ENCODE assay signal across 11 cellular contexts in the genomic region with DNA sequence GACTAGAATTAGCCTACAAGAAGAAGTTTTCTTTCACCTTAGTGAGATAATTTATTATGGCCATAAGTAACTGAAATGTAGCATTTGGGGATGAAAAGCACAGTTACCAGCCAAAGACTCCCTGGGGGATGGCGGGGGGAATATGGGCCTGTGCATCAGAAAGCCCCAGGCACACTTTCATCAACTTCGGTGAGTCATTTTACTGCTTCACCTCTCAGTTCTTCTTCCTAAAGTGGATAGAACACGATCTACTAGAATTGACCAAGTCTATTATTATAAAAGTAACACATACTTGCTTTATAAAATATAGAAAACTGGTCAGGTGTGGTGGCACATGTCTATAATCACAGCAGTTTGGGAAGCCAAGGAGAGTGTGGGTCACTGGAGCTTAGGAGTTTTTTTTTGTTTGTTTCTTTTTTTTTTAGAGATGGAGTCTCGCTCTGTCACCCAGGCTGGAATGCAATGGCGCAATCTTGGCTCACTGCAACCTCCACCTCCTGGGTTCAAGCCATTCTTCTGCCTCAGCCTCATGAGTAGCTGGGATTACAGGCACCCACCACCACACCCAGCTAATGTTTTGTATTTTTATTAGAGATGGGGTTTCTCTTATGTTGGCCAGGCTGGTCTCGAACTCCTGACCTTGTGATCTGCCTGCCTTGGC.
DNase-seq lines count a peak whose midpoint lies in the region; ATAC-seq and TF ChIP-seq lines count a peak whose summit lies in the region.
"Had no signal": no experiment of that assay in that cellular context is flagged by ENCODE, and none has a peak within 500 bp of the region (broad histone marks: within the 10 kb centered on the region; RNA-seq: fewer than 3 reads in every experiment).

No MANE protein-coding gene starts in this region.

- peak overlapping the region; percentile 70; the same call in 1 of the 2 replicates for H3K27ac ChIP-seq in BLaER1
- no peak overlapping the region for H3K27ac ChIP-seq in HCT116 (ENCODE audit: low read depth, low read length)

- TF ChIP-seq CTCF in HCT116 (IDR thresholded peaks at IDR 0.05 in 2 of 3, conservative IDR thresholded peaks at IDR 0.05 in 1 of 3; ENCODE audit: borderline replicate concordance in 1 of 3, insufficient read depth in 1 of 3, low read depth in 2 of 3, low read length in 2 of 3): no peak
- TF ChIP-seq CTCF in NB4 (IDR thresholded peaks at IDR 0.05; ENCODE audit: low read depth, low read length): no peak
- no peak for TF ChIP-seq CTCF in fibroblast of pulmonary artery (IDR thresholded peaks at IDR 0.05; ENCODE audit: low read length, missing control alignments)

- H3K36me3 ChIP-seq in BLaER1 (no peaks in the 10 kb centered on the region), HCT116 (ENCODE audit: control insufficient read depth in 1 of 2, insufficient read depth in 2 of 2, low read length in 2 of 2) (no peaks in the 10 kb centered on the region)

- no peak for DNase-seq in HCT116 (ENCODE audit: low read depth, low spot score)
- DNase-seq in NB4 (ENCODE audit: low read depth): peak; percentile 53
- peak; percentile 30 for DNase-seq in fibroblast of pulmonary artery (ENCODE audit: low read depth)
- DNase-seq in Ammon's horn (ENCODE audit: low spot score): no peak
- DNase-seq in hepatic stellate cell (ENCODE audit: low spot score): no peak
- no peak for DNase-seq in SW 1271 (lab: John Stamatoyannopoulos, UW)
- DNase-seq: activated gamma-delta T cell, Caco-2, occipital lobe had no signal

- intact Hi-C loops in HCT116 (cut with micrococcal nuclease): no loop called here

- no TSS peak for BruUV-seq in HCT116 (replicated peaks; lab: Mats Ljungman, UMichigan)

- TF ChIP-seq POLR2A in HCT116 (IDR thresholded peaks at IDR 0.05; ENCODE audit: borderline replicate concordance, extremely low read depth, insufficient read depth, insufficient read length) (no peak), NB4 (IDR thresholded peaks at IDR 0.05; ENCODE audit: extremely low read depth, insufficient read length) (no peak)

- H2AFZ ChIP-seq in HCT116 (ENCODE audit: low read depth, low read length, poor library complexity, severe bottlenecking): peak overlapping the region; percentile 87

- RAD21 ChIA-PET in HCT116 (lab: Charles Lee; ENCODE audit: low non-redundant PET in 1 of 2, low total read pairs in 2 of 2, uncharacterized antibody in 2 of 2, unreplicated experiment in 2 of 2): no interaction called here

- H3K4me3 ChIP-seq in BLaER1: no peak overlapping the region
- H3K4me3 ChIP-seq in HCT116 (replicated peaks in 1 of 2; ENCODE audit: low read depth in 1 of 2, low read length in 2 of 2): 0 out of 4 replicates have a peak overlapping the region, but pooled peaks of 1 of the 2 experiments have one; percentile 4
- H3K4me3 ChIP-seq in NB4 (ENCODE audit: low read depth, low read length): no peak overlapping the region
- H3K4me3 ChIP-seq in fibroblast of pulmonary artery (replicated peaks; ENCODE audit: low read depth, low read length): no peak overlapping the region

- CTCF ChIA-PET in HCT116 (lab: Charles Lee): no interaction called here

- TF ChIP-seq RAD21 in HCT116 (IDR thresholded peaks at IDR 0.05; ENCODE audit: low read depth): no peak

- H3K27me3 ChIP-seq in BLaER1 (no peaks in the 10 kb centered on the region), HCT116 (ENCODE audit: insufficient read depth, low read length) (no peaks in the 10 kb centered on the region)

- H3K79me2 ChIP-seq in HCT116 (ENCODE audit: insufficient read depth, low read length): no peaks in the 10 kb centered on the region

- POLR2A ChIA-PET in HCT116 (lab: Charles Lee): no interaction called here

- no peaks in the 10 kb centered on the region for H3K9me2 ChIP-seq in HCT116 (ENCODE audit: insufficient read depth)

- ATAC-seq in HCT116 (no peak), GM21528 (IDR thresholded peaks at IDR 0.05; ENCODE audit: low FRiP score, unreplicated experiment) (no peak)

- H3K9ac ChIP-seq in BLaER1 (no peak overlapping the region), HCT116 (ENCODE audit: low read length) (no peak overlapping the region)

- H4K20me1 ChIP-seq in BLaER1: no peaks in the 10 kb centered on the region
- H4K20me1 ChIP-seq in HCT116 (ENCODE audit: insufficient read depth): no peaks in the 10 kb centered on the region

- H3K4me2 ChIP-seq in BLaER1 (peak overlapping the region; percentile 52), HCT116 (ENCODE audit: low read length) (peak overlapping the region; percentile 46)

- H3K9me3 ChIP-seq in BLaER1: no peaks in the 10 kb centered on the region
- no peaks in the 10 kb centered on the region for H3K9me3 ChIP-seq in HCT116 (ENCODE audit: control insufficient read depth in 1 of 2, insufficient read depth in 1 of 2, low read depth in 1 of 2, low read length in 2 of 2)
- H3K9me3 ChIP-seq: Caco-2 had no signal

- H3K4me1 ChIP-seq in BLaER1 (peaks cover 63% of the 10 kb centered on the region), HCT116 (ENCODE audit: control insufficient read depth in 1 of 2, insufficient read depth in 2 of 2, low read length in 2 of 2) (peaks cover 30 to 57% of the 10 kb centered on the region in 2 experiments)
- H3K4me1 ChIP-seq: Caco-2 had no signal

TF ChIP-seq in HCT116, 20 proteins besides CTCF, POLR2A, EP300 and RAD21:
- TF ChIP-seq ZNF274 (IDR thresholded peaks at IDR 0.05; ENCODE audit: low read depth, low read length): no peak
- no peak for TF ChIP-seq MAX (IDR thresholded peaks at IDR 0.05)
- peak; percentile 43; the same call in 1 of the 2 replicates for TF ChIP-seq FOSL1 (IDR thresholded peaks at IDR 0.05; ENCODE audit: low read depth)
- TF ChIP-seq ATF3 (IDR thresholded peaks at IDR 0.05): no peak
- peak; percentile 21; the same call in 1 of the 2 replicates for TF ChIP-seq JUND (IDR thresholded peaks at IDR 0.05)
- TF ChIP-seq SP1 (IDR thresholded peaks at IDR 0.05; ENCODE audit: low read depth): no peak
- TF ChIP-seq CEBPB (IDR thresholded peaks at IDR 0.05; ENCODE audit: low read depth): peak; percentile 30; the same call in 1 of the 2 replicates
- TF ChIP-seq, protein P1, sequence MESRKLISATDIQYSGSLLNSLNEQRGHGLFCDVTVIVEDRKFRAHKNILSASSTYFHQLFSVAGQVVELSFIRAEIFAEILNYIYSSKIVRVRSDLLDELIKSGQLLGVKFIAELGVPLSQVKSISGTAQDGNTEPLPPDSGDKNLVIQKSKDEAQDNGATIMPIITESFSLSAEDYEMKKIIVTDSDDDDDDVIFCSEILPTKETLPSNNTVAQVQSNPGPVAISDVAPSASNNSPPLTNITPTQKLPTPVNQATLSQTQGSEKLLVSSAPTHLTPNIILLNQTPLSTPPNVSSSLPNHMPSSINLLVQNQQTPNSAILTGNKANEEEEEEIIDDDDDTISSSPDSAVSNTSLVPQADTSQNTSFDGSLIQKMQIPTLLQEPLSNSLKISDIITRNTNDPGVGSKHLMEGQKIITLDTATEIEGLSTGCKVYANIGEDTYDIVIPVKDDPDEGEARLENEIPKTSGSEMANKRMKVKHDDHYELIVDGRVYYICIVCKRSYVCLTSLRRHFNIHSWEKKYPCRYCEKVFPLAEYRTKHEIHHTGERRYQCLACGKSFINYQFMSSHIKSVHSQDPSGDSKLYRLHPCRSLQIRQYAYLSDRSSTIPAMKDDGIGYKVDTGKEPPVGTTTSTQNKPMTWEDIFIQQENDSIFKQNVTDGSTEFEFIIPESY (IDR thresholded peaks at IDR 0.05; ENCODE audit: extremely low read depth, insufficient replicate concordance, low read length): no peak

Comparison
In these comparisons a context has a peak if more than half of its experiments do, and no peak if none do; other contexts are left out.
1. DNase-seq: peak in NB4 (single experiment) and fibroblast of pulmonary artery (single experiment); none in HCT116 (single experiment), Ammon's horn (single experiment), hepatic stellate cell (single experiment) and SW 1271 (0 of 2).